Comparison of ENCODE assay signal across 22 cellular contexts in the genomic region with DNA sequence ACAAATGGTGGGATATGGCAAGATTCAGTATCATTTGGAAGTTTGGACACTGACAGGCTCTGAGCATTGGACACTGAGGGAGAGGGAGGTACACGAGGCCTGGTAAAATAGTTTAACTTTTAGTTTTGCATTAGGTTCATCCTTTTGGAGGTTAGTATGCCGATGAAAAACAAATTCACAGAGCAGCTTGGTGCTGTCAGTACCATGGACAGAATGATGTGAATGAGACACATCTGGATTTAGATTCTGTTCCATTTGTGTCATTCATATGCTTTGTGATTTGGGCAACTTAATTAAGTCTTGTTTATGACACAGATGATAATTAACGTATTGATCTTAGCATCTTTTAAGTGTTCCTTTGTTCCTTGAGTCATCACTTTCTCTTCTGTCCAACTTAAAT. TPM values are rescaled to one million over a fixed set of nuclear protein-coding genes. Genes with fewer than 3 reads are reported as not detected.
DNase-seq lines count a peak whose midpoint lies in the region; ATAC-seq, FAIRE-seq and TF ChIP-seq lines count a peak whose summit lies in the region.
"Had no signal": no experiment of that assay in that cellular context is flagged by ENCODE, and none has a peak within 500 bp of the region (broad histone marks: within the 10 kb centered on the region; RNA-seq: fewer than 3 reads in every experiment).

No MANE protein-coding gene starts in this region.

- H3K9ac ChIP-seq in HCT116 (ENCODE audit: low read length) (no peak overlapping the region), adipocyte (ENCODE audit: low read length) (no peak overlapping the region)

- H3K4me2 ChIP-seq in HCT116 (ENCODE audit: low read length) = no peak overlapping the region

- DNase-seq in GM19239 (ENCODE audit: insufficient read length, low spot score) (no peak), HCT116 (ENCODE audit: low read depth, low spot score) (no peak), adipocyte (ENCODE audit: low read depth) (peak; percentile 1), left lobe of liver (ENCODE audit: low spot score) (no peak), GM19240 (ENCODE audit: insufficient read length, low spot score) (no peak), C1 segment of cervical spinal cord (lab: John Stamatoyannopoulos, UW) (no peak), T-helper 1 cell (no peak)
- DNase-seq: BE2C; CD8-positive, alpha-beta T cell; COR-L47; DMS153; DMS79 treated with DMSO at 0.1 percent for 48 hours; EL; KBM-7 had no signal

- no peaks in the 10 kb centered on the region for H3K27me3 ChIP-seq in HCT116 (ENCODE audit: insufficient read depth, low read length)
- H3K27me3 ChIP-seq in adipocyte (replicated peaks; ENCODE audit: control insufficient read depth, insufficient read depth, low read length) = no peaks in the 10 kb centered on the region
- H3K27me3 ChIP-seq: BE2C had no signal

- H3K4me3 ChIP-seq in HCT116 (replicated peaks in 1 of 2; ENCODE audit: low read depth in 1 of 2, low read length in 2 of 2) (no peak overlapping the region), adipocyte (ENCODE audit: low read length) (no peak overlapping the region)

- peaks cover 9% of the 10 kb centered on the region; the same call in 1 of the 2 replicates for H4K20me1 ChIP-seq in HCT116 (ENCODE audit: insufficient read depth)

- intact Hi-C loops in HCT116 (cut with micrococcal nuclease) = no loop called here

- TF ChIP-seq CTCF in HCT116 (IDR thresholded peaks at IDR 0.05 in 2 of 3, conservative IDR thresholded peaks at IDR 0.05 in 1 of 3; ENCODE audit: borderline replicate concordance in 1 of 3, insufficient read depth in 1 of 3, low read depth in 2 of 3, low read length in 2 of 3) = no peak

- TF ChIP-seq RAD21 in HCT116 (IDR thresholded peaks at IDR 0.05; ENCODE audit: low read depth) = no peak

- no peak overlapping the region for H2AFZ ChIP-seq in HCT116 (ENCODE audit: low read depth, low read length, poor library complexity, severe bottlenecking)

- POLR2A ChIA-PET in HCT116 (lab: Charles Lee) = no interaction called here

- peaks cover 69% of the 10 kb centered on the region for H3K79me2 ChIP-seq in HCT116 (ENCODE audit: insufficient read depth, low read length)

- H3K9me3 ChIP-seq in HCT116 (ENCODE audit: control insufficient read depth in 1 of 2, insufficient read depth in 1 of 2, low read depth in 1 of 2, low read length in 2 of 2) (no peaks in the 10 kb centered on the region), adipocyte (ENCODE audit: control insufficient read depth, low read length) (no peaks in the 10 kb centered on the region)
- H3K9me3 ChIP-seq: BE2C had no signal

- no peak overlapping the region for H3K27ac ChIP-seq in HCT116 (ENCODE audit: low read depth, low read length)
- H3K27ac ChIP-seq: HL-60 had no signal

- RAD21 ChIA-PET in HCT116 (lab: Charles Lee; ENCODE audit: low non-redundant PET in 1 of 2, low total read pairs in 2 of 2, uncharacterized antibody in 2 of 2, unreplicated experiment in 2 of 2) = no interaction called here

- peak; percentile 4 for FAIRE-seq in GM19239 (lab: Jason Lieb, UNC)
- FAIRE-seq: A204.1, D721Med, G401.6, GM12892, H54 had no signal

- no TSS peak for BruUV-seq in HCT116 (replicated peaks; lab: Mats Ljungman, UMichigan)

- no peaks in the 10 kb centered on the region for H3K9me2 ChIP-seq in HCT116 (ENCODE audit: insufficient read depth)

- ATAC-seq in HCT116 (no peak), left lobe of liver (peak; percentile 19)
- ATAC-seq: CD8-positive, alpha-beta T cell had no signal

- TF ChIP-seq POLR2A in HCT116 (IDR thresholded peaks at IDR 0.05; ENCODE audit: borderline replicate concordance, extremely low read depth, insufficient read depth, insufficient read length) = no peak

- no peaks in the 10 kb centered on the region for H3K4me1 ChIP-seq in HCT116 (ENCODE audit: control insufficient read depth in 1 of 2, insufficient read depth in 2 of 2, low read length in 2 of 2)
- no peaks in the 10 kb centered on the region for H3K4me1 ChIP-seq in adipocyte (ENCODE audit: control insufficient read depth, insufficient read depth, low read length)

- H3K36me3 ChIP-seq in HCT116 (ENCODE audit: control insufficient read depth in 1 of 2, insufficient read depth in 2 of 2, low read length in 2 of 2) = no peaks in the 10 kb centered on the region
- H3K36me3 ChIP-seq in adipocyte (ENCODE audit: control insufficient read depth, insufficient read depth, low read length, severe bottlenecking) = no peaks in the 10 kb centered on the region
- H3K36me3 ChIP-seq: BE2C had no signal

- CTCF ChIA-PET in HCT116 (lab: Charles Lee) = no interaction called here

TF ChIP-seq in HCT116, 20 proteins besides CTCF, POLR2A, EP300 and RAD21:
- no peak for TF ChIP-seq EZH2phosphoT487 (IDR thresholded peaks at IDR 0.05; ENCODE audit: borderline replicate concordance)
- TF ChIP-seq, protein P1, sequence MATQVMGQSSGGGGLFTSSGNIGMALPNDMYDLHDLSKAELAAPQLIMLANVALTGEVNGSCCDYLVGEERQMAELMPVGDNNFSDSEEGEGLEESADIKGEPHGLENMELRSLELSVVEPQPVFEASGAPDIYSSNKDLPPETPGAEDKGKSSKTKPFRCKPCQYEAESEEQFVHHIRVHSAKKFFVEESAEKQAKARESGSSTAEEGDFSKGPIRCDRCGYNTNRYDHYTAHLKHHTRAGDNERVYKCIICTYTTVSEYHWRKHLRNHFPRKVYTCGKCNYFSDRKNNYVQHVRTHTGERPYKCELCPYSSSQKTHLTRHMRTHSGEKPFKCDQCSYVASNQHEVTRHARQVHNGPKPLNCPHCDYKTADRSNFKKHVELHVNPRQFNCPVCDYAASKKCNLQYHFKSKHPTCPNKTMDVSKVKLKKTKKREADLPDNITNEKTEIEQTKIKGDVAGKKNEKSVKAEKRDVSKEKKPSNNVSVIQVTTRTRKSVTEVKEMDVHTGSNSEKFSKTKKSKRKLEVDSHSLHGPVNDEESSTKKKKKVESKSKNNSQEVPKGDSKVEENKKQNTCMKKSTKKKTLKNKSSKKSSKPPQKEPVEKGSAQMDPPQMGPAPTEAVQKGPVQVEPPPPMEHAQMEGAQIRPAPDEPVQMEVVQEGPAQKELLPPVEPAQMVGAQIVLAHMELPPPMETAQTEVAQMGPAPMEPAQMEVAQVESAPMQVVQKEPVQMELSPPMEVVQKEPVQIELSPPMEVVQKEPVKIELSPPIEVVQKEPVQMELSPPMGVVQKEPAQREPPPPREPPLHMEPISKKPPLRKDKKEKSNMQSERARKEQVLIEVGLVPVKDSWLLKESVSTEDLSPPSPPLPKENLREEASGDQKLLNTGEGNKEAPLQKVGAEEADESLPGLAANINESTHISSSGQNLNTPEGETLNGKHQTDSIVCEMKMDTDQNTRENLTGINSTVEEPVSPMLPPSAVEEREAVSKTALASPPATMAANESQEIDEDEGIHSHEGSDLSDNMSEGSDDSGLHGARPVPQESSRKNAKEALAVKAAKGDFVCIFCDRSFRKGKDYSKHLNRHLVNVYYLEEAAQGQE (IDR thresholded peaks at IDR 0.05; ENCODE audit: low read depth) = peak; percentile 24; the same call in 1 of the 2 replicates
- TF ChIP-seq CEBPB (IDR thresholded peaks at IDR 0.05; ENCODE audit: low read depth) = no peak
- no peak for TF ChIP-seq POLR2AphosphoS5 (IDR thresholded peaks at IDR 0.05; ENCODE audit: low read depth, low read length)
- no peak for TF ChIP-seq EZH2 (IDR thresholded peaks at IDR 0.05)
- no peak for TF ChIP-seq CBX3 (IDR thresholded peaks at IDR 0.05; ENCODE audit: low read depth)
- no peak for TF ChIP-seq SRF (IDR thresholded peaks at IDR 0.05; ENCODE audit: low read depth)
- TF ChIP-seq, protein P2, sequence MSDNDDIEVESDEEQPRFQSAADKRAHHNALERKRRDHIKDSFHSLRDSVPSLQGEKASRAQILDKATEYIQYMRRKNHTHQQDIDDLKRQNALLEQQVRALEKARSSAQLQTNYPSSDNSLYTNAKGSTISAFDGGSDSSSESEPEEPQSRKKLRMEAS (IDR thresholded peaks at IDR 0.05) = no peak

RNA-seq across cellular contexts. Expression of a gene that starts 33.7 kb away (rescaled TPM):
- total RNA-seq in HCT116 (2021; ENCODE audit: unreplicated experiment) (43.8 TPM), left lobe of liver (43.0 TPM)
- 23.4 and 29.7 TPM in 2 replicates for polyA plus RNA-seq in HCT116 (2012)

RNA-seq across cellular contexts. Expression of a gene that starts 55.5 kb away (rescaled TPM):
- total RNA-seq in HCT116 (2021; ENCODE audit: unreplicated experiment) (not detected), left lobe of liver (4.0 TPM)
- polyA plus RNA-seq in HCT116 (2012) = not detected in 2 replicates
- total RNA-seq: CD8-positive, alpha-beta T cell had no signal
- polyA plus RNA-seq: AG04450, CD14-positive monocyte had no signal
